In the genomic region with DNA sequence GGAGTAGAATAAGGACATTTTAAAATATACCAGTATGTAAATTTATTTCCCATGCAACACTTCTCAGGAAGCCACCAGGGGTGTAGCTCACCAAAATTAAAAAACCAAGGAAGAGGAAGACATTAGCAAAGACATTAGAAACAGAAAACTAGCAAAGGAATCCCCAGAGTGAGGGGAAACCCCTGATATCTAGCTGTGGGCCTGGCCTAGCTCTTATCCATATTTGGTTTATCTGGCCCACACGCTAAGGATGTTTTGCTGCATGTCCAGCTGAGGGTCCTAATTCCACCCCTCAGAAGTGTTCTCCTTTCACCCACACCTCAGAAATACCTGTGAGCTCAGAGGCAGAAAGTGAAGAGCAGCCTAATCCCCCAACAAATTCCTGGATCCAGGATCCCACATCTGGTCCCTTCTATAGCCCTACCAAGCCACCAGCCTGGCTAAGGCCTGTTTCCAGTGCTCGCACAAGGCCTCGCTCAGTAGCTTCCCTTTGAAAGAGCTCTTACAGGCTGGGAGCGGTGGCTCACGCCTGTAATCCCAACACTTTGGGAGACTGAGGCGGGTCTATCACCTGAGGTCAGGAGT, we compare ENCODE assay signal across 19 cellular contexts. TPM values are rescaled to one million over a fixed set of nuclear protein-coding genes. Genes with fewer than 3 reads are reported as not detected.
DNase-seq lines count a peak whose midpoint lies in the region; ATAC-seq and TF ChIP-seq lines count a peak whose summit lies in the region.
"Had no signal": no experiment of that assay in that cellular context is flagged by ENCODE, and none has a peak within 500 bp of the region (broad histone marks: within the 10 kb centered on the region; RNA-seq: fewer than 3 reads in every experiment).

No MANE protein-coding gene starts in this region.

- no peak overlapping the region for H3K4ac ChIP-seq in mesendoderm (ENCODE audit: low read depth, low read length)

- H2AK5ac ChIP-seq in mesendoderm (ENCODE audit: low read length) = no peak overlapping the region

- no peak overlapping the region for H3K9ac ChIP-seq in mesendoderm (ENCODE audit: low read length)

- H3K4me1 Mint-ChIP-seq in activated CD8-positive, alpha-beta T cell treated with anti-CD3 and anti-CD28 coated beads for 36 hours (ENCODE audit: low read depth) = peaks cover 7% of the 10 kb centered on the region
- no peaks in the 10 kb centered on the region for H3K4me1 Mint-ChIP-seq in activated CD8-positive, alpha-beta T cell treated with anti-CD3 and anti-CD28 coated beads, Interleukin-2, amount 10 ng/mL, durations not matched to agents 7 days and 5 days (ENCODE audit: low read depth)
- peaks cover 50% of the 10 kb centered on the region for H3K4me1 Mint-ChIP-seq in WTC11

- H3K4me2 ChIP-seq in mesendoderm (ENCODE audit: low read length) = no peak overlapping the region

- no peak overlapping the region for H3K27ac ChIP-seq in mesendoderm (ENCODE audit: low read depth, low read length)
- H3K27ac ChIP-seq: 22Rv1, SJSA1 had no signal

- WGBS in mesendoderm (ENCODE audit: extremely low coverage, insufficient coverage, low lambda C conversion rate) = no CpG with 5 or more reads among the region's 6 CpGs

- no peak overlapping the region for H2BK120ac ChIP-seq in mesendoderm (ENCODE audit: low read depth, low read length)

- H3K27me3 ChIP-seq in mesendoderm (ENCODE audit: insufficient read depth, low read length, poor library complexity) = no peaks in the 10 kb centered on the region
- H3K27me3 ChIP-seq: SJSA1 had no signal

- no peak overlapping the region for H3K18ac ChIP-seq in mesendoderm (ENCODE audit: low read length)

- peaks cover 2% of the 10 kb centered on the region for H3K4me1 ChIP-seq in mesendoderm (ENCODE audit: control insufficient read depth, low read depth, low read length)
- H3K4me1 ChIP-seq: SJSA1 had no signal

- H3K27ac Mint-ChIP-seq in activated CD8-positive, alpha-beta T cell treated with anti-CD3 and anti-CD28 coated beads for 36 hours = no peak overlapping the region
- H3K27ac Mint-ChIP-seq in activated CD8-positive, alpha-beta T cell treated with anti-CD3 and anti-CD28 coated beads, Interleukin-2, amount 10 ng/mL, durations not matched to agents 7 days and 5 days = no peak overlapping the region
- peak overlapping the region; percentile 96 for H3K27ac Mint-ChIP-seq in WTC11
- H3K27ac Mint-ChIP-seq: IgD-negative memory B cell had no signal

- H2BK15ac ChIP-seq in mesendoderm (replicated peaks; ENCODE audit: low read depth) = no peak overlapping the region

- no peaks in the 10 kb centered on the region for H3K9me3 Mint-ChIP-seq in activated CD8-positive, alpha-beta T cell treated with anti-CD3 and anti-CD28 coated beads for 36 hours
- no peaks in the 10 kb centered on the region for H3K9me3 Mint-ChIP-seq in activated CD8-positive, alpha-beta T cell treated with anti-CD3 and anti-CD28 coated beads, Interleukin-2, amount 10 ng/mL, durations not matched to agents 7 days and 5 days (ENCODE audit: insufficient read depth)
- H3K9me3 Mint-ChIP-seq in WTC11 = no peaks in the 10 kb centered on the region
- H3K9me3 Mint-ChIP-seq: IgD-negative memory B cell had no signal

- no peak for DNase-seq in activated CD8-positive, alpha-beta T cell treated with anti-CD3 and anti-CD28 coated beads for 36 hours
- no peak for DNase-seq in activated CD8-positive, alpha-beta T cell treated with anti-CD3 and anti-CD28 coated beads, Interleukin-2, amount 10 ng/mL, durations not matched to agents 7 days and 5 days
- no peak for DNase-seq in WTC11 (ENCODE audit: low spot score)
- peak; percentile 37 for DNase-seq in mesendoderm
- DNase-seq in NCI-H146 (lab: John Stamatoyannopoulos, UW) = no peak
- DNase-seq in NCI-H2171 (lab: John Stamatoyannopoulos, UW) = no peak
- DNase-seq: C1 segment of cervical spinal cord; MV-4-11; NCI-H1436; NCI-H2081; NCI-H2227 treated with DMSO at 0.1 percent for 48 hours; NCI-H524 treated with DMSO at 0.1 percent for 48 hours; NK-92 treated with Interleukin-12 subunit alpha and Interleukin-12 subunit beta, amount 100 ng/mL, for 24 hours; PC-3 had no signal

- no peak overlapping the region for H3K23ac ChIP-seq in mesendoderm (ENCODE audit: low read length)

- TF ChIP-seq CTCF in activated CD8-positive, alpha-beta T cell treated with anti-CD3 and anti-CD28 coated beads for 36 hours (IDR thresholded peaks at IDR 0.05) = no peak
- no peak for TF ChIP-seq CTCF in WTC11 (IDR thresholded peaks at IDR 0.05)

- POLR2A ChIA-PET in activated CD8-positive, alpha-beta T cell treated with anti-CD3 and anti-CD28 coated beads for 36 hours (lab: Charles Lee) = no interaction called here
- POLR2A ChIA-PET in activated CD8-positive, alpha-beta T cell treated with anti-CD3 and anti-CD28 coated beads, Interleukin-2, amount 10 ng/mL, durations not matched to agents 7 days and 5 days (lab: Charles Lee) = no interaction called here
- POLR2A ChIA-PET in WTC11 (lab: Charles Lee) = interaction anchor here (0.5 to 1.3 kb wide), 4 partner anchors 17 to 689 kb away, joined by 3 to 10 read pairs (median 4); partner anchors contain the start of gene OSBPL1A

- H3K79me1 ChIP-seq in mesendoderm (ENCODE audit: low read length) = no peaks in the 10 kb centered on the region

- no peaks in the 10 kb centered on the region for H3K36me3 Mint-ChIP-seq in activated CD8-positive, alpha-beta T cell treated with anti-CD3 and anti-CD28 coated beads for 36 hours (ENCODE audit: low read depth)
- no peaks in the 10 kb centered on the region for H3K36me3 Mint-ChIP-seq in activated CD8-positive, alpha-beta T cell treated with anti-CD3 and anti-CD28 coated beads, Interleukin-2, amount 10 ng/mL, durations not matched to agents 7 days and 5 days (ENCODE audit: low read depth)
- peaks cover 20% of the 10 kb centered on the region for H3K36me3 Mint-ChIP-seq in WTC11
- H3K36me3 Mint-ChIP-seq: IgD-negative memory B cell had no signal

- H3K4me3 Mint-ChIP-seq in activated CD8-positive, alpha-beta T cell treated with anti-CD3 and anti-CD28 coated beads for 36 hours = no peak overlapping the region
- no peak overlapping the region for H3K4me3 Mint-ChIP-seq in activated CD8-positive, alpha-beta T cell treated with anti-CD3 and anti-CD28 coated beads, Interleukin-2, amount 10 ng/mL, durations not matched to agents 7 days and 5 days
- H3K4me3 Mint-ChIP-seq in WTC11 = no peak overlapping the region
- H3K4me3 Mint-ChIP-seq: IgD-negative memory B cell had no signal

- no peak overlapping the region for H4K5ac ChIP-seq in mesendoderm (ENCODE audit: low read length)

- ATAC-seq in activated CD8-positive, alpha-beta T cell treated with anti-CD3 and anti-CD28 coated beads for 36 hours = peak; percentile 45
- ATAC-seq in activated CD8-positive, alpha-beta T cell treated with anti-CD3 and anti-CD28 coated beads, Interleukin-2, amount 10 ng/mL, durations not matched to agents 7 days and 5 days = no peak
- ATAC-seq in WTC11 (peak; percentile 49), HG03378 (IDR thresholded peaks at IDR 0.05; ENCODE audit: unreplicated experiment) (no peak), GM18511 (IDR thresholded peaks at IDR 0.05; ENCODE audit: unreplicated experiment) (no peak)
- ATAC-seq: PC-3 had no signal

- H2BK5ac ChIP-seq in mesendoderm (ENCODE audit: low read length) = no peak overlapping the region

- CTCF ChIA-PET in activated CD8-positive, alpha-beta T cell treated with anti-CD3 and anti-CD28 coated beads for 36 hours (lab: Charles Lee) = interaction anchor here (0.5 to 1.3 kb wide), 4 partner anchors 11 to 20 kb away, joined by 3 to 5 read pairs (median 4); no protein-coding TSS in a partner anchor
- CTCF ChIA-PET in activated CD8-positive, alpha-beta T cell treated with anti-CD3 and anti-CD28 coated beads, Interleukin-2, amount 10 ng/mL, durations not matched to agents 7 days and 5 days (lab: Charles Lee) = interaction anchor here (1.1 to 2.2 kb wide), 3 partner anchors 11 to 109 kb away, joined by 4 to 7 read pairs (median 5); no protein-coding TSS in a partner anchor
- CTCF ChIA-PET in WTC11 (lab: Charles Lee) = interaction anchor here (0.8 to 1.8 kb wide), 4 partner anchors 18 to 204 kb away, joined by 3 to 13 read pairs (median 4); no protein-coding TSS in a partner anchor

- H4K8ac ChIP-seq in mesendoderm (ENCODE audit: low read depth, low read length) = no peak overlapping the region

- H3K4me3 ChIP-seq in mesendoderm (ENCODE audit: low read length) = no peak overlapping the region
- H3K4me3 ChIP-seq: SJSA1 had no signal

- no peaks in the 10 kb centered on the region for H3K79me2 ChIP-seq in mesendoderm (ENCODE audit: control insufficient read depth, insufficient read depth, low read length)

- no peaks in the 10 kb centered on the region for H3K27me3 Mint-ChIP-seq in activated CD8-positive, alpha-beta T cell treated with anti-CD3 and anti-CD28 coated beads for 36 hours
- H3K27me3 Mint-ChIP-seq in activated CD8-positive, alpha-beta T cell treated with anti-CD3 and anti-CD28 coated beads, Interleukin-2, amount 10 ng/mL, durations not matched to agents 7 days and 5 days (ENCODE audit: low read depth) = no peaks in the 10 kb centered on the region
- H3K27me3 Mint-ChIP-seq in WTC11 (ENCODE audit: low read depth) = no peaks in the 10 kb centered on the region
- H3K27me3 Mint-ChIP-seq: IgD-negative memory B cell had no signal

- peak overlapping the region; percentile 49 for H3K56ac ChIP-seq in mesendoderm (ENCODE audit: low read length)

- no peaks in the 10 kb centered on the region for H3K36me3 ChIP-seq in mesendoderm (ENCODE audit: control insufficient read depth, insufficient read depth, low read length)

- intact Hi-C loops in activated CD8-positive, alpha-beta T cell treated with anti-CD3 and anti-CD28 coated beads for 36 hours (cut with micrococcal nuclease) = no loop called here

TF ChIP-seq in WTC11, 78 proteins besides CTCF, POLR2A, EP300 and RAD21 (continues in another document):
- no peak for TF ChIP-seq ETV6 (CRISPR knock-in tag; IDR thresholded peaks at IDR 0.05)
- no peak for TF ChIP-seq RELA (CRISPR knock-in tag; IDR thresholded peaks at IDR 0.05; ENCODE audit: borderline replicate concordance)
- no peak for TF ChIP-seq ZNF423 (CRISPR knock-in tag; IDR thresholded peaks at IDR 0.05)
- TF ChIP-seq NR1H2 (CRISPR knock-in tag; IDR thresholded peaks at IDR 0.05) = no peak
- no peak for TF ChIP-seq OVOL2 (CRISPR knock-in tag; IDR thresholded peaks at IDR 0.05; ENCODE audit: borderline replicate concordance)

RNA-seq across cellular contexts. Expression of gene OSBPL1A, which starts 17.4 kb away (rescaled TPM):
- 1 to 10 TPM; 2.7 to 3.1 TPM for total RNA-seq in activated CD8-positive, alpha-beta T cell treated with anti-CD3 and anti-CD28 coated beads for 36 hours
- total RNA-seq in activated CD8-positive, alpha-beta T cell treated with anti-CD3 and anti-CD28 coated beads, Interleukin-2, amount 10 ng/mL, durations not matched to agents 7 days and 5 days = under 1 TPM; 0.58 to 0.99 TPM
- total RNA-seq in WTC11 (2021) = 53.1 to 55.1 TPM (median 54.4 TPM) in 3 replicates
- 32.9 TPM for polyA plus RNA-seq in mesendoderm (2013, experiment 1 of 2)
- 32.4 TPM for polyA plus RNA-seq in mesendoderm (2013, experiment 2 of 2)

RNA-seq across cellular contexts. Expression of gene IMPACT, which starts 46.2 kb away (rescaled TPM):
- 10 to 100 TPM; 13.5 to 14.7 TPM for total RNA-seq in activated CD8-positive, alpha-beta T cell treated with anti-CD3 and anti-CD28 coated beads for 36 hours
- total RNA-seq in activated CD8-positive, alpha-beta T cell treated with anti-CD3 and anti-CD28 coated beads, Interleukin-2, amount 10 ng/mL, durations not matched to agents 7 days and 5 days = 1 to 10 TPM; 7.0 to 8.7 TPM
- total RNA-seq in WTC11 (2021) = 48.0 to 48.8 TPM (median 48.3 TPM) in 3 replicates
- 38.5 TPM for polyA plus RNA-seq in mesendoderm (2013, experiment 1 of 2)
- 39.2 TPM for polyA plus RNA-seq in mesendoderm (2013, experiment 2 of 2)

Comparison
In these comparisons a context has a peak if more than half of its experiments do, and no peak if none do; other contexts are left out.
1. ATAC-seq: peak in activated CD8-positive, alpha-beta T cell treated with anti-CD3 and anti-CD28 coated beads for 36 hours (single experiment) and WTC11 (single experiment); none in activated CD8-positive, alpha-beta T cell treated with anti-CD3 and anti-CD28 coated beads, Interleukin-2, amount 10 ng/mL, durations not matched to agents 7 days and 5 days (single experiment), HG03378 (single experiment) and GM18511 (single experiment).
2. RNA of gene OSBPL1A, which starts 17.4 kb away (total RNA-seq): 53.1 to 55.1 TPM in WTC11; 2.7 to 3.1 TPM in activated CD8-positive, alpha-beta T cell treated with anti-CD3 and anti-CD28 coated beads for 36 hours and 0.58 to 0.99 TPM in activated CD8-positive, alpha-beta T cell treated with anti-CD3 and anti-CD28 coated beads, Interleukin-2, amount 10 ng/mL, durations not matched to agents 7 days and 5 days; every median in the first group is over 10 times any median in the second.